8 cellular contexts compared by ENCODE assay signal in the genomic region with DNA sequence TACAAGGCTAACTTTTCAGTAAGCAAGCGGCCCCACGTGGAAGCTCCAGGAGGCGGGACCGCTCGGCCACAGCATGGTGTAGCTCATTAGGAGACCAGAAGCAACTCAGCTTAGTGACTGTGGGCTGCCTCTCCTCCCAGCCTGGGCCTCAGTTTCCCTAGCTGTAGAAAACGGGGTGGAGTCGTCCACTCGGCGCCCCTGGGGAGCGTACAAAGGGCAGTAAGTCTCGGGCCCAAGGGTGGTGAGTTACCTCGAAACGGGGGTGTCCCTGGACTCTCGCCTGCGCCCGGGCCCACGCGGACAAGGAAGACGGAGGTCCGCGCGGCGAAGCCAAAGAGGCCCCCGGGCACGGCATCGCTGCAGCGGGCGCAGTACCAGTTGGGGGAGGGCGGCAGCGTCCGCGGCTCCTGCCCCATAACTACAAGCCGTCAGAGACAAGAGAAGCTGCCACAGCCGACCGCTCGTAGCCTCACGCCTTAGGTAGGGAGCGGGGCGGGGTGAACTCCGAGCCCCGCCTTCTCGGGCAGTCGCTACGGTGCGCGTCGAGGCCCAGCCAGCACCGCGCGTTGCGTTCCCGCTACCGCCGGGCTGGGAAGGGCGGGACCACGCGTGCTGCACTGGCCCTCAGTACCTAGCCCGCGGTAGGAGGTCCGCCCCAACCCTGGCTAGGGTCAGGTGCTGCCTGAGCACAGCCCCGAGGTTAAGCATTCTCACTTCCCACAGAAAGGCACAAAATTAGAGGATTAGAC. TPM values are rescaled to one million over a fixed set of nuclear protein-coding genes. Genes with fewer than 3 reads are reported as not detected.
DNase-seq lines count a peak whose midpoint lies in the region; ATAC-seq, FAIRE-seq and TF ChIP-seq lines count a peak whose summit lies in the region.

A gene with protein sequence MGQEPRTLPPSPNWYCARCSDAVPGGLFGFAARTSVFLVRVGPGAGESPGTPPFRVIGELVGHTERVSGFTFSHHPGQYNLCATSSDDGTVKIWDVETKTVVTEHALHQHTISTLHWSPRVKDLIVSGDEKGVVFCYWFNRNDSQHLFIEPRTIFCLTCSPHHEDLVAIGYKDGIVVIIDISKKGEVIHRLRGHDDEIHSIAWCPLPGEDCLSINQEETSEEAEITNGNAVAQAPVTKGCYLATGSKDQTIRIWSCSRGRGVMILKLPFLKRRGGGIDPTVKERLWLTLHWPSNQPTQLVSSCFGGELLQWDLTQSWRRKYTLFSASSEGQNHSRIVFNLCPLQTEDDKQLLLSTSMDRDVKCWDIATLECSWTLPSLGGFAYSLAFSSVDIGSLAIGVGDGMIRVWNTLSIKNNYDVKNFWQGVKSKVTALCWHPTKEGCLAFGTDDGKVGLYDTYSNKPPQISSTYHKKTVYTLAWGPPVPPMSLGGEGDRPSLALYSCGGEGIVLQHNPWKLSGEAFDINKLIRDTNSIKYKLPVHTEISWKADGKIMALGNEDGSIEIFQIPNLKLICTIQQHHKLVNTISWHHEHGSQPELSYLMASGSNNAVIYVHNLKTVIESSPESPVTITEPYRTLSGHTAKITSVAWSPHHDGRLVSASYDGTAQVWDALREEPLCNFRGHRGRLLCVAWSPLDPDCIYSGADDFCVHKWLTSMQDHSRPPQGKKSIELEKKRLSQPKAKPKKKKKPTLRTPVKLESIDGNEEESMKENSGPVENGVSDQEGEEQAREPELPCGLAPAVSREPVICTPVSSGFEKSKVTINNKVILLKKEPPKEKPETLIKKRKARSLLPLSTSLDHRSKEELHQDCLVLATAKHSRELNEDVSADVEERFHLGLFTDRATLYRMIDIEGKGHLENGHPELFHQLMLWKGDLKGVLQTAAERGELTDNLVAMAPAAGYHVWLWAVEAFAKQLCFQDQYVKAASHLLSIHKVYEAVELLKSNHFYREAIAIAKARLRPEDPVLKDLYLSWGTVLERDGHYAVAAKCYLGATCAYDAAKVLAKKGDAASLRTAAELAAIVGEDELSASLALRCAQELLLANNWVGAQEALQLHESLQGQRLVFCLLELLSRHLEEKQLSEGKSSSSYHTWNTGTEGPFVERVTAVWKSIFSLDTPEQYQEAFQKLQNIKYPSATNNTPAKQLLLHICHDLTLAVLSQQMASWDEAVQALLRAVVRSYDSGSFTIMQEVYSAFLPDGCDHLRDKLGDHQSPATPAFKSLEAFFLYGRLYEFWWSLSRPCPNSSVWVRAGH (N-terminal part only) (minus strand): TSS at position 494 of the 749 bp plus-strand sequence. CDS start 78 bp downstream, at position 416.

- TF ChIP-seq RAD21 in HepG2 (CRISPR knock-in tag; IDR thresholded peaks at IDR 0.05) = no peak

- BruUV-seq in HepG2 (replicated peaks; lab: Mats Ljungman, UMichigan) = no TSS peak

- no peak for FAIRE-seq in HepG2 (lab: Jason Lieb, UNC)

- H3K27ac ChIP-seq in HepG2 (ENCODE audit: extremely low read length, insufficient read depth, low read length) = peak within 1 kb of the TSS; percentile 63

- CTCF ChIA-PET in BJ (lab: Yijun Ruan, JAX) (no interaction called here), HepG2 (lab: Yijun Ruan, JAX; ENCODE audit: low intra/inter-chr PET ratio, low total read pairs) (no interaction called here)

- TF ChIP-seq EP300 in HepG2 (IDR thresholded peaks at IDR 0.05; ENCODE audit: low read depth in 2 of 2, low read length in 2 of 2) = 0 out of 4 replicates have a peak, but pooled peaks of 1 of the 2 experiments have one; percentile 16
- TF ChIP-seq EP300 in HepG2 (CRISPR knock-in tag; IDR thresholded peaks at IDR 0.05; ENCODE audit: borderline replicate concordance) = no peak

- H3K27me3 ChIP-seq in BJ (ENCODE audit: control insufficient read depth, insufficient read depth, low read length) = no peaks in the 10 kb centered on the region
- no peaks in the 10 kb centered on the region; a peak in 1 of 5 replicates for H3K27me3 ChIP-seq in HepG2 (ENCODE audit: control insufficient read depth in 1 of 2, insufficient read depth in 2 of 2, low read length in 2 of 2)

- 0% methylated on average over 1 of the region's 61 CpGs for WGBS in HepG2 (ENCODE audit: low lambda C conversion rate)

- DNase-seq in BJ (ENCODE audit: low read depth) (no peak), NCI-H526 (lab: John Stamatoyannopoulos, UW) (peak; percentile 79 to 94), dermis blood vessel endothelial cell (peak; percentile 93), HepG2 (ENCODE audit: low spot score) (peak; percentile 79)
- DNase-seq in activated CD4-positive, alpha-beta T cell treated with anti-CD3 and anti-CD28 coated beads, Interleukin-2, amount 50 U/mL, for 24 hours (ENCODE audit: low read depth in 1 of 2, low spot score in 1 of 2) = peak; percentile 66 to 74
- DNase-seq in stimulated activated CD4-positive, alpha-beta T cell treated with anti-CD3 and anti-CD28 coated beads, Interleukin-4, amount 100 ng/mL, for 1 hour = peak; percentile 85

- H3K9me3 ChIP-seq in HepG2 (ENCODE audit: low read length) = no peaks in the 10 kb centered on the region

- H3K4me2 ChIP-seq in HepG2 (ENCODE audit: low read depth, low read length) = peak within 1 kb of the TSS; percentile 86

- peak; percentile 69 for TF ChIP-seq POLR2A in GM19193 (IDR thresholded peaks at IDR 0.05; ENCODE audit: extremely low read depth, insufficient read depth, insufficient read length)
- TF ChIP-seq POLR2A in HepG2 (IDR thresholded peaks at IDR 0.05; ENCODE audit: insufficient read depth in 1 of 2, low read depth in 2 of 2, low read length in 2 of 2) = peak; percentile 45 to 85

- peaks cover 49% of the 10 kb centered on the region for H3K79me2 ChIP-seq in HepG2 (ENCODE audit: insufficient read depth, low read length)

- H3K4me1 ChIP-seq in HepG2 (ENCODE audit: insufficient read depth, low read length) = peaks cover 49% of the 10 kb centered on the region

- H3K36me3 ChIP-seq in BJ (ENCODE audit: control insufficient read depth, insufficient read depth, low read length) = no peaks in the 10 kb centered on the region; the same call in none of the 2 replicates
- peaks cover 5 to 20% of the 10 kb centered on the region in 2 experiments for H3K36me3 ChIP-seq in HepG2 (replicated peaks in 1 of 2; ENCODE audit: control insufficient read depth in 1 of 2, insufficient read depth in 2 of 2, low read length in 2 of 2)

- H4K20me1 ChIP-seq in HepG2 (ENCODE audit: insufficient read depth, low read length) = no peaks in the 10 kb centered on the region

- peak within 1 kb of the TSS; percentile 59 for H2AFZ ChIP-seq in HepG2 (ENCODE audit: low read length)

- TF ChIP-seq CTCF in BJ (IDR thresholded peaks at IDR 0.05; ENCODE audit: insufficient read depth, low read depth, low read length) = no peak
- peak; percentile 13; the same call in 1 of the 2 replicates for TF ChIP-seq CTCF in HepG2 (CRISPR knock-in tag; IDR thresholded peaks at IDR 0.05)

- ATAC-seq in HG03432 (IDR thresholded peaks at IDR 0.05; ENCODE audit: unreplicated experiment) (peak; percentile 88), HepG2 (peak; percentile 95)

- intact Hi-C loops in HepG2 (cut with micrococcal nuclease; ENCODE audit: unreplicated experiment) = loop anchor here (1.0 to 5.0 kb wide), 2 partner anchors 69 to 291 kb away; no protein-coding TSS in a partner anchor

- peak within 1 kb of the TSS; percentile 81 for H3K9ac ChIP-seq in HepG2 (ENCODE audit: insufficient read depth, low read depth, low read length)

- in situ Hi-C loops in HepG2 (cut with HindIII; ENCODE audit: extremely low pct_ligation_motif_present, low pct_unique_long_range_greater_than_20kb) = no loop called here

- POLR2A ChIA-PET in BJ (lab: Charles Lee) = no interaction called here
- POLR2A ChIA-PET in HepG2 (lab: Yijun Ruan, JAX) = interaction anchor here (0.7 to 1.8 kb wide), 7 partner anchors 15 to 291 kb away, joined by 3 to 5 read pairs (median 4); partner anchors contain the start of gene CNOT8

- peak within 1 kb of the TSS; percentile 93 for H3K4me3 ChIP-seq in BJ (ENCODE audit: low read depth, low read length)
- peak within 1 kb of the TSS; percentile 73 to 88 (median 78) for H3K4me3 ChIP-seq in HepG2 (replicated peaks in 1 of 3; ENCODE audit: insufficient read depth in 1 of 3, low read depth in 2 of 3, low read length in 3 of 3)

TF ChIP-seq in HepG2, 621 proteins besides CTCF, POLR2A, EP300 and RAD21 (continues in another document):
- no peak; the same call in 1 of the 2 replicates for TF ChIP-seq ZNF264 (CRISPR knock-in tag; IDR thresholded peaks at IDR 0.05)

RNA-seq across cellular contexts. Expression of the gene that starts here (rescaled TPM):
- polyA plus RNA-seq in BJ (2011; rRNA removed) (7.5 and 7.8 TPM in 2 replicates), HepG2 (2011; rRNA removed) (6.6 and 7.1 TPM in 2 replicates)
- polyA minus RNA-seq in BJ (2011; rRNA and poly(A)+ RNA removed) = 9.4 and 9.5 TPM in 2 replicates
- total RNA-seq in dermis blood vessel endothelial cell (19.7 and 27.5 TPM in 2 replicates), HepG2 (2016; rRNA removed; fragmentation: Illumina TruSeq; extraction: Trizol) (28.6 and 52.8 TPM in 2 replicates)
- 3.6 and 4.4 TPM in 2 replicates for total RNA-seq in HepG2 (2016; cell fraction: cytosol; rRNA removed; fragmentation: Illumina TruSeq; extraction: Trizol; ENCODE audit: low read depth)
- 28.8 and 51.6 TPM in 2 replicates for total RNA-seq in HepG2 (2016; cell fraction: insoluble cytoplasmic fraction; rRNA removed; fragmentation: Illumina TruSeq; extraction: Trizol)
- total RNA-seq in HepG2 (2016; cell fraction: membrane; rRNA removed; fragmentation: Illumina TruSeq; extraction: Trizol) = 7.6 and 8.6 TPM in 2 replicates
- 22.1 and 23.2 TPM in 2 replicates for total RNA-seq in HepG2 (2016; cell fraction: nucleus; rRNA removed; fragmentation: Illumina TruSeq; extraction: Trizol)
- polyA plus RNA-seq in HepG2 (2011; cell fraction: cytosol; rRNA removed) = 6.9 and 7.6 TPM in 2 replicates
- polyA plus RNA-seq in HepG2 (2011; cell fraction: nucleus; rRNA removed) = 6.5 and 7.0 TPM in 2 replicates
- 9.7 and 11.8 TPM in 2 replicates for polyA plus RNA-seq in HepG2 (2012)
- 0.63 and 0.69 TPM in 2 replicates for polyA plus RNA-seq in HepG2 (2016; cell fraction: cytosol; fragmentation: Illumina TruSeq; extraction: Trizol; ENCODE audit: low read depth)
- 32.7 and 33.3 TPM in 2 replicates for polyA plus RNA-seq in HepG2 (2016; cell fraction: insoluble cytoplasmic fraction; fragmentation: Illumina TruSeq; extraction: Trizol; ENCODE audit: low read depth)
- polyA plus RNA-seq in HepG2 (2016; cell fraction: membrane; fragmentation: Illumina TruSeq; extraction: Trizol; ENCODE audit: low read depth) = 1.9 and 2.4 TPM in 2 replicates
- polyA plus RNA-seq in HepG2 (2016; cell fraction: nucleus; fragmentation: Illumina TruSeq; extraction: Trizol; ENCODE audit: insufficient read depth, low read depth) = 15.6 and 17.0 TPM in 2 replicates
- polyA minus RNA-seq in HepG2 (2011; rRNA and poly(A)+ RNA removed; ENCODE audit: low replicate concordance) = 21.9 and 30.0 TPM in 2 replicates
- polyA minus RNA-seq in HepG2 (2011; cell fraction: cytosol; rRNA and poly(A)+ RNA removed) = 14.3 and 15.1 TPM in 2 replicates
- polyA minus RNA-seq in HepG2 (2011; cell fraction: nucleus; rRNA and poly(A)+ RNA removed) = 12.9 and 17.3 TPM in 2 replicates
